10 cellular contexts compared by ENCODE assay signal in genomic region chr10:133390597-133391248, GRCh38. TPM values are rescaled to one million over a fixed set of nuclear protein-coding genes. Genes with fewer than 3 reads are reported as not detected.
A peak's percentile ranks its signal among the peaks of the same experiment; 100 is the strongest.
DNase-seq lines count a peak whose midpoint lies in the region; ATAC-seq and TF ChIP-seq lines count a peak whose summit lies in the region.
"Had no signal": no experiment of that assay in that cellular context is flagged by ENCODE, and none has a peak within 500 bp of the region (broad histone marks: within the 10 kb centered on the region; RNA-seq: fewer than 3 reads in every experiment).

No MANE protein-coding gene starts in this region.

- peaks cover 40 to 43% of the 10 kb centered on the region in 2 donors for H3K4me1 Mint-ChIP-seq in effector memory CD8-positive, alpha-beta T cell (ENCODE audit: low read depth in 2 of 2)

- no peaks in the 10 kb centered on the region for H3K27me3 Mint-ChIP-seq in effector memory CD8-positive, alpha-beta T cell

- intact Hi-C loops in spleen (cut with DNase I; ENCODE audit: low total_unique reads), result no loop called here

- no peak overlapping the region for H3K9ac ChIP-seq in SU-DHL-6 (ENCODE audit: low read length)

- H3K27me3 ChIP-seq in SU-DHL-6 (ENCODE audit: low read length) (no peaks in the 10 kb centered on the region), spleen (replicated peaks in 1 of 7) (no peaks in the 10 kb centered on the region)

- no peak for ATAC-seq in effector memory CD8-positive, alpha-beta T cell (replicated peaks)
- no peak for ATAC-seq in HG03565 (IDR thresholded peaks at IDR 0.05; ENCODE audit: unreplicated experiment)

- H3K79me2 ChIP-seq in SU-DHL-6 (ENCODE audit: insufficient read depth, low read length), result peaks cover 15% of the 10 kb centered on the region

- H3K4me3 ChIP-seq in SU-DHL-6 (ENCODE audit: insufficient read depth, low read length, poor library complexity, severe bottlenecking) (no peak overlapping the region), spleen (peak overlapping the region in 1 of 8 donors; percentile 70)

- peak overlapping the region; percentile 92 for H3K4me2 ChIP-seq in SU-DHL-6 (ENCODE audit: low read depth, low read length, poor library complexity, severe bottlenecking)

- 77 to 91% (median 86%) methylated on average over 19 of the region's 19 CpGs for WGBS in spleen, 5 donors

- peaks cover 22% of the 10 kb centered on the region for H3F3A ChIP-seq in SU-DHL-6 (ENCODE audit: insufficient read depth)

- H3K9me2 ChIP-seq in SU-DHL-6 (replicated peaks; ENCODE audit: insufficient read depth, low read length), result no peaks in the 10 kb centered on the region

- H3K4me3 Mint-ChIP-seq in effector memory CD8-positive, alpha-beta T cell, result peak overlapping the region; percentile 90 to 95

- DNase-seq in activated CD8-positive, alpha-beta memory T cell treated with anti-CD3 and anti-CD28 coated beads for 24 hours, result peak; percentile 66
- DNase-seq in activated CD8-positive, alpha-beta memory T cell treated with anti-CD3 and anti-CD28 coated beads, Interleukin-2, amount 50 U/mL, for 4 hours, result no peak
- DNase-seq in effector memory CD8-positive, alpha-beta T cell, result no peak
- DNase-seq in spleen (no peak), SIG-M5 treated with dmso at 0.1 percent for 504 hours (lab: John Stamatoyannopoulos, UW; ENCODE audit: unreplicated experiment) (no peak), NCI-H2196 (lab: John Stamatoyannopoulos, UW; ENCODE audit: unreplicated experiment) (no peak)
- DNase-seq: ACHN had no signal

- no peak for TF ChIP-seq POLR2A in spleen (IDR thresholded peaks at IDR 0.05)

- H3K4me1 ChIP-seq in spleen, result peaks cover 34 to 85% (median 74%) of the 10 kb centered on the region in 6 donors

- H3K36me3 Mint-ChIP-seq in effector memory CD8-positive, alpha-beta T cell (ENCODE audit: insufficient read depth), result peaks cover 25% of the 10 kb centered on the region

- H2AFZ ChIP-seq in SU-DHL-6 (ENCODE audit: low read depth, low read length, severe bottlenecking), result no peak overlapping the region

- H4K20me1 ChIP-seq in SU-DHL-6 (ENCODE audit: low read depth, low read length), result no peaks in the 10 kb centered on the region

- no peak for TF ChIP-seq CTCF in SU-DHL-6 (IDR thresholded peaks at IDR 0.05; ENCODE audit: insufficient read depth, low read length, poor library complexity, severe bottlenecking)
- no peak for TF ChIP-seq CTCF in spleen (IDR thresholded peaks at IDR 0.05 in 8 of 11, conservative IDR thresholded peaks at IDR 0.05 in 3 of 11)

- H3K9me3 ChIP-seq in SU-DHL-6 (ENCODE audit: insufficient read depth, low read length) (no peaks in the 10 kb centered on the region), spleen (no peaks in the 10 kb centered on the region)

- H3K27ac Mint-ChIP-seq in effector memory CD8-positive, alpha-beta T cell, result peak overlapping the region; percentile 92 to 94

- H3K27ac ChIP-seq in SU-DHL-6 (ENCODE audit: low read depth, low read length) (peak overlapping the region; percentile 93; the same call in 1 of the 2 replicates), spleen (peak overlapping the region; percentile 26 to 94 (median 88))

- H3K9me3 Mint-ChIP-seq in effector memory CD8-positive, alpha-beta T cell, result no peaks in the 10 kb centered on the region

- no peaks in the 10 kb centered on the region for H3K36me3 ChIP-seq in SU-DHL-6 (ENCODE audit: low read length)
- H3K36me3 ChIP-seq in spleen, result peaks cover 0 to 7% (median under 1%) of the 10 kb centered on the region in 6 donors

RNA-seq across cellular contexts. Expression of gene MTG1, which starts 3.2 kb away (rescaled TPM):
- 10 to 100 TPM; 35.4 to 82.9 (median 63.7) TPM for total RNA-seq in spleen
- 100 to 1,000 TPM in 2 of 3 donors, 10 to 100 TPM in 1; 55.1 to 122 (median 101) TPM for polyA plus RNA-seq in spleen

RNA-seq across cellular contexts. Expression of gene PAOX, which starts 11.7 kb away (rescaled TPM):
- 10 to 100 TPM; 16.2 to 34.0 (median 22.8) TPM for total RNA-seq in spleen
- 10 to 100 TPM; 15.4 to 26.0 (median 19.3) TPM for polyA plus RNA-seq in spleen

RNA-seq across cellular contexts. Expression of gene ECHS1, which starts 17.6 kb away (rescaled TPM):
- total RNA-seq in spleen, result 10 to 100 TPM; 29.8 to 46.2 (median 44.8) TPM
- polyA plus RNA-seq in spleen, result 10 to 100 TPM; 54.8 to 81.2 (median 62.7) TPM

RNA-seq across cellular contexts. Expression of gene FUOM, which starts 32.9 kb away (rescaled TPM):
- 10 to 100 TPM; 25.3 to 36.5 (median 27.7) TPM for total RNA-seq in spleen
- polyA plus RNA-seq in spleen, result 10 to 100 TPM; 43.8 to 79.6 (median 47.9) TPM

RNA-seq across cellular contexts. Expression of gene SPRN, which starts 33.7 kb away (rescaled TPM):
- total RNA-seq in spleen, result under 1 TPM in 3 of 7 donors, not detected in 4; 0.14 to 0.22 (median 0.14) TPM
- under 1 TPM; 0.20 to 0.58 (median 0.41) TPM for polyA plus RNA-seq in spleen
- total RNA-seq: T-helper 2 cell treated with Interferon-gamma antibody and Interleukin-4, amounts not matched to agents 100 ng/mL and 5 ng/mL, for 36 hours had no signal
